Comparison of ENCODE assay signal across 27 cellular contexts in genomic region chr4:175298119-175298518, GRCh38.
DNase-seq lines count a peak whose midpoint lies in the region; ATAC-seq, FAIRE-seq and TF ChIP-seq lines count a peak whose summit lies in the region.
"Had no signal": no experiment of that assay in that cellular context is flagged by ENCODE, and none has a peak within 500 bp of the region (broad histone marks: within the 10 kb centered on the region; RNA-seq: fewer than 3 reads in every experiment).

No MANE protein-coding gene starts in this region.

- peak; percentile 91 for ATAC-seq in IMR-90 (ENCODE audit: low read depth)
- ATAC-seq: gastroesophageal sphincter; GM12878; naive thymus-derived CD8-positive, alpha-beta T cell; pancreas; stimulated activated naive B cell treated with anti-CD40 and anti-IgM and Interleukin-4, amounts not matched to agents 10 μg/mL and 1 μg/mL and 100 μg/mL, for 72 hours had no signal

- H3K4me3 ChIP-seq in IMR-90 (ENCODE audit: insufficient read depth, low read depth, low read length) (no peak overlapping the region), astrocyte (ENCODE audit: insufficient read depth, low read depth, low read length) (no peak overlapping the region), mesenchymal stem cell (ENCODE audit: insufficient read depth in 1 of 2, low read depth in 1 of 2, low read length in 2 of 2) (no peak overlapping the region), hepatocyte (no peak overlapping the region)
- H3K4me3 ChIP-seq: dorsolateral prefrontal cortex, gastroesophageal sphincter, GM12878, HAP-1, pancreas, sigmoid colon, SJCRH30 had no signal

- peaks cover 10% of the 10 kb centered on the region for H3K4me1 Mint-ChIP-seq in astrocyte (ENCODE audit: low read depth, unreplicated experiment)
- H3K4me1 Mint-ChIP-seq: naive thymus-derived CD8-positive, alpha-beta T cell; stimulated activated naive B cell treated with anti-CD40 and anti-IgM and Interleukin-4, amounts not matched to agents 10 μg/mL and 1 μg/mL and 100 μg/mL, for 72 hours had no signal

- H2BK5ac ChIP-seq in IMR-90 (ENCODE audit: low read depth, low read length, poor library complexity, severe bottlenecking) = peak overlapping the region; percentile 78
- no peak overlapping the region for H2BK5ac ChIP-seq in mesenchymal stem cell (ENCODE audit: low read depth, low read length, poor library complexity, severe bottlenecking)

- H3K27ac Mint-ChIP-seq in astrocyte (ENCODE audit: unreplicated experiment) = peak overlapping the region; percentile 43
- H3K27ac Mint-ChIP-seq: CD4-positive, alpha-beta T cell; naive thymus-derived CD8-positive, alpha-beta T cell; stimulated activated naive B cell treated with anti-CD40 and anti-IgM and Interleukin-4, amounts not matched to agents 10 μg/mL and 1 μg/mL and 100 μg/mL, for 72 hours had no signal

- TF ChIP-seq RAD21 in IMR-90 (IDR thresholded peaks at IDR 0.05; ENCODE audit: low read length) = no peak

- H3K14ac ChIP-seq in IMR-90 (replicated peaks; ENCODE audit: low read depth, low read length) (no peak overlapping the region), mesenchymal stem cell (ENCODE audit: low read length in 2 of 2) (no peak overlapping the region)

- no peak overlapping the region for H3K23ac ChIP-seq in IMR-90 (ENCODE audit: low read depth, low read length)
- H3K23ac ChIP-seq in mesenchymal stem cell (ENCODE audit: low read length in 2 of 2) = no peak overlapping the region

- TF ChIP-seq CTCF in IMR-90 (conservative IDR thresholded peaks at IDR 0.05; ENCODE audit: low read depth, low read length) (no peak; the same call in 1 of the 2 replicates), astrocyte (IDR thresholded peaks at IDR 0.05; ENCODE audit: insufficient read depth, low read depth, low read length) (no peak), hepatocyte (IDR thresholded peaks at IDR 0.05; ENCODE audit: poor library complexity) (no peak)

- dilution Hi-C loops in IMR-90 (cut with HindIII; ENCODE audit: low sequenced_read_pairs, unreplicated experiment) = no loop called here

- H3K4ac ChIP-seq in IMR-90 (ENCODE audit: low read depth, low read length) (peak overlapping the region; percentile 24; the same call in 1 of the 2 replicates), mesenchymal stem cell (ENCODE audit: low read depth in 1 of 2, low read length in 2 of 2) (no peak overlapping the region)

- H3K27ac ChIP-seq in IMR-90 (ENCODE audit: insufficient read depth, low read length) = no peak overlapping the region
- H3K27ac ChIP-seq in astrocyte (ENCODE audit: low read depth, low read length) = no peak overlapping the region
- H3K27ac ChIP-seq in mesenchymal stem cell (ENCODE audit: low read length, poor library complexity, severe bottlenecking) = no peak overlapping the region
- H3K27ac ChIP-seq in hepatocyte = no peak overlapping the region
- H3K27ac ChIP-seq: dorsolateral prefrontal cortex, gastroesophageal sphincter, pancreas, sigmoid colon, SJCRH30 had no signal

- FAIRE-seq in astrocyte (lab: Jason Lieb, UNC) = no peak
- FAIRE-seq: GM12878 had no signal

- peak overlapping the region in 1 of 2 experiments; percentile 71 for H2BK12ac ChIP-seq in mesenchymal stem cell (ENCODE audit: low read length in 2 of 2)

- H3K56ac ChIP-seq in IMR-90 (ENCODE audit: extremely low read depth, insufficient read depth, low read length) = no peak overlapping the region

- H3K27me3 ChIP-seq in IMR-90 (ENCODE audit: control insufficient read depth, insufficient read depth, low read length) = no peaks in the 10 kb centered on the region
- H3K27me3 ChIP-seq in astrocyte (ENCODE audit: insufficient read depth, low read length) = no peaks in the 10 kb centered on the region
- H3K27me3 ChIP-seq in mesenchymal stem cell (ENCODE audit: control insufficient read depth in 1 of 2, insufficient read depth in 1 of 2, low read length in 2 of 2) = no peaks in the 10 kb centered on the region
- no peaks in the 10 kb centered on the region for H3K27me3 ChIP-seq in hepatocyte
- H3K27me3 ChIP-seq: gastroesophageal sphincter, pancreas, sigmoid colon, SJCRH30 had no signal

- no peak overlapping the region; the same call in 1 of the 2 replicates for H4K91ac ChIP-seq in IMR-90 (ENCODE audit: insufficient read depth, low read depth, low read length)
- no peak overlapping the region for H4K91ac ChIP-seq in mesenchymal stem cell (ENCODE audit: low read length)

- H4K20me1 ChIP-seq in IMR-90 (ENCODE audit: insufficient read depth, low read length) (no peaks in the 10 kb centered on the region), astrocyte (ENCODE audit: insufficient read depth, low read length) (no peaks in the 10 kb centered on the region), hepatocyte (ENCODE audit: insufficient read depth, poor library complexity, severe bottlenecking) (no peaks in the 10 kb centered on the region)

- H2BK20ac ChIP-seq in IMR-90 (ENCODE audit: low read depth, low read length) = peak overlapping the region; percentile 39; the same call in 1 of the 2 replicates

- H2AFZ ChIP-seq in IMR-90 (replicated peaks; ENCODE audit: low read length, poor library complexity) (no peak overlapping the region), astrocyte (ENCODE audit: low read depth, low read length) (no peak overlapping the region), mesenchymal stem cell (ENCODE audit: low read depth, low read length) (no peak overlapping the region), hepatocyte (no peak overlapping the region)

- no peak overlapping the region for H2AK5ac ChIP-seq in IMR-90 (ENCODE audit: low read depth, low read length)
- no peak overlapping the region for H2AK5ac ChIP-seq in mesenchymal stem cell (ENCODE audit: low read length, severe bottlenecking)

- H3K79me1 ChIP-seq in IMR-90 (ENCODE audit: low read depth in 1 of 2, low read length in 2 of 2) (no peaks in the 10 kb centered on the region), mesenchymal stem cell (replicated peaks; ENCODE audit: low read length, poor library complexity, severe bottlenecking) (no peaks in the 10 kb centered on the region)

- in situ Hi-C loops in IMR-90 (cut with MboI; ENCODE audit: low sequenced_read_pairs) = no loop called here

- H3K9ac ChIP-seq in IMR-90 (ENCODE audit: low read depth, low read length) = no peak overlapping the region
- H3K9ac ChIP-seq in astrocyte (ENCODE audit: low read length) = no peak overlapping the region
- H3K9ac ChIP-seq in mesenchymal stem cell (ENCODE audit: low read length) = no peak overlapping the region

- peak overlapping the region; percentile 20; the same call in 1 of the 2 replicates for H3K4me2 ChIP-seq in IMR-90 (ENCODE audit: low read depth, low read length)
- H3K4me2 ChIP-seq in astrocyte (ENCODE audit: low read length) = no peak overlapping the region
- no peak overlapping the region for H3K4me2 ChIP-seq in mesenchymal stem cell (ENCODE audit: low read length, poor library complexity, severe bottlenecking)
- no peak overlapping the region for H3K4me2 ChIP-seq in hepatocyte

- H3K27me3 Mint-ChIP-seq in astrocyte (ENCODE audit: low read depth, unreplicated experiment) = no peaks in the 10 kb centered on the region
- H3K27me3 Mint-ChIP-seq: CD4-positive, alpha-beta T cell; naive thymus-derived CD8-positive, alpha-beta T cell; stimulated activated naive B cell treated with anti-CD40 and anti-IgM and Interleukin-4, amounts not matched to agents 10 μg/mL and 1 μg/mL and 100 μg/mL, for 72 hours had no signal

- no peaks in the 10 kb centered on the region for H3K79me2 ChIP-seq in astrocyte (ENCODE audit: insufficient read depth, low read length)
- H3K79me2 ChIP-seq in hepatocyte = no peaks in the 10 kb centered on the region

- TF ChIP-seq POLR2A in IMR-90 (IDR thresholded peaks at IDR 0.05; ENCODE audit: low read depth, low read length) = no peak

- peak overlapping the region; percentile 25; the same call in 1 of the 2 replicates for H2BK120ac ChIP-seq in IMR-90 (ENCODE audit: low read depth, low read length)
- no peak overlapping the region for H2BK120ac ChIP-seq in mesenchymal stem cell (ENCODE audit: low read depth, low read length)

- no peak overlapping the region for H3K4me3 Mint-ChIP-seq in astrocyte (ENCODE audit: unreplicated experiment)
- H3K4me3 Mint-ChIP-seq: CD4-positive, alpha-beta T cell; naive thymus-derived CD8-positive, alpha-beta T cell; stimulated activated naive B cell treated with anti-CD40 and anti-IgM and Interleukin-4, amounts not matched to agents 10 μg/mL and 1 μg/mL and 100 μg/mL, for 72 hours had no signal

- H3K9me3 Mint-ChIP-seq in astrocyte (ENCODE audit: unreplicated experiment) = no peaks in the 10 kb centered on the region

- H2BK15ac ChIP-seq in IMR-90 (ENCODE audit: low read depth, low read length) = no peak overlapping the region
- no peak overlapping the region for H2BK15ac ChIP-seq in mesenchymal stem cell (ENCODE audit: low read depth, poor library complexity, severe bottlenecking)

- H3K9me3 ChIP-seq in IMR-90 (ENCODE audit: control insufficient read depth, insufficient read depth, low read length) = no peaks in the 10 kb centered on the region; the same call in 1 of the 2 replicates
- H3K9me3 ChIP-seq in astrocyte (ENCODE audit: insufficient read depth, low read depth, low read length) = no peaks in the 10 kb centered on the region
- H3K9me3 ChIP-seq in mesenchymal stem cell (ENCODE audit: control insufficient read depth, low read length) = no peaks in the 10 kb centered on the region
- H3K9me3 ChIP-seq in hepatocyte (ENCODE audit: low read depth) = no peaks in the 10 kb centered on the region
- H3K9me3 ChIP-seq: gastroesophageal sphincter, HAP-1, pancreas, sigmoid colon, SJCRH30 had no signal

- no peaks in the 10 kb centered on the region for H3K9me1 ChIP-seq in IMR-90 (ENCODE audit: insufficient read depth, low read length)

- POLR2A ChIA-PET in IMR-90 (lab: Charles Lee; ENCODE audit: unreplicated experiment) = no interaction called here

- no peaks in the 10 kb centered on the region for H3K4me1 ChIP-seq in IMR-90 (ENCODE audit: control insufficient read depth, insufficient read depth, low read length)
- no peaks in the 10 kb centered on the region for H3K4me1 ChIP-seq in astrocyte (ENCODE audit: insufficient read depth, low read length)
- no peaks in the 10 kb centered on the region for H3K4me1 ChIP-seq in mesenchymal stem cell (ENCODE audit: control insufficient read depth, insufficient read depth, low read depth, low read length)
- no peaks in the 10 kb centered on the region for H3K4me1 ChIP-seq in hepatocyte (ENCODE audit: insufficient read depth)
- H3K4me1 ChIP-seq: gastroesophageal sphincter, HAP-1, pancreas, sigmoid colon, SJCRH30 had no signal

- H2AK9ac ChIP-seq in IMR-90 (replicated peaks; ENCODE audit: low read depth, low read length, poor library complexity) = no peak overlapping the region

- intact Hi-C loops in IMR-90 (cut with micrococcal nuclease) = no loop called here

- CTCF ChIA-PET in IMR-90 (lab: Yijun Ruan, JAX) = no interaction called here

- H3K9me2 ChIP-seq in hepatocyte (replicated peaks; ENCODE audit: insufficient read depth) = no peaks in the 10 kb centered on the region

- H3K18ac ChIP-seq in IMR-90 (ENCODE audit: low read depth, low read length) (peak overlapping the region; percentile 65; the same call in 1 of the 2 replicates), mesenchymal stem cell (ENCODE audit: low read depth in 1 of 2, low read length in 2 of 2) (no peak overlapping the region)

- BruUV-seq in IMR-90 (replicated peaks; lab: Mats Ljungman, UMichigan) = no TSS peak

- no peaks in the 10 kb centered on the region for H3K36me3 Mint-ChIP-seq in astrocyte (ENCODE audit: low read depth, unreplicated experiment)
- H3K36me3 Mint-ChIP-seq: naive thymus-derived CD8-positive, alpha-beta T cell; stimulated activated naive B cell treated with anti-CD40 and anti-IgM and Interleukin-4, amounts not matched to agents 10 μg/mL and 1 μg/mL and 100 μg/mL, for 72 hours had no signal

- no peak overlapping the region for H4K5ac ChIP-seq in IMR-90 (ENCODE audit: low read depth, low read length)

- DNase-seq in AG08396 (ENCODE audit: low spot score) (peak; percentile 6), IMR-90 (peak; percentile 74), astrocyte (ENCODE audit: low read depth) (peak; percentile 4), mesenchymal stem cell (peak; percentile 51), HK-2 (ENCODE audit: unreplicated experiment) (no peak), NCI-H146 (lab: John Stamatoyannopoulos, UW) (no peak), hepatocyte (ENCODE audit: low spot score) (no peak)
- no peak for DNase-seq in activated effector memory CD4-positive, alpha-beta T cell treated with Interleukin-2 at 50 U/mL for 16 hours
- DNase-seq: activated CD4-positive, alpha-beta T cell treated with anti-CD3 and anti-CD28 coated beads, Interleukin-2, amount 50 U/mL, for 1 hour; activated CD8-positive, alpha-beta memory T cell treated with anti-CD3 and anti-CD28 coated beads, Interleukin-2, amount 50 U/mL, for 48 hours; activated effector memory CD4-positive, alpha-beta T cell treated with anti-CD3 and anti-CD28 coated beads, Interleukin-2, amount 50 U/mL, for 16 hours; CD4-positive, alpha-beta T cell; central memory CD4-positive, alpha-beta T cell; DMS 273 treated with DMSO at 0.1 percent for 48 hours; dorsolateral prefrontal cortex; kidney; naive thymus-derived CD8-positive, alpha-beta T cell; NCI-H1417; NCI-H2171 treated with DMSO at 0.1 percent for 48 hours; NCI-H526 treated with DMSO at 0.1 percent for 48 hours; pancreas; sigmoid colon; SJCRH30; stimulated activated naive B cell treated with anti-CD40 and anti-IgM and Interleukin-4, amounts not matched to agents 10 μg/mL and 1 μg/mL and 100 μg/mL, for 72 hours had no signal

- no CpG with 5 or more reads among the region's 2 CpGs for WGBS in IMR-90 (ENCODE audit: extremely low coverage in 2 of 2, insufficient read length in 1 of 2), 2 experiments
- WGBS in mesenchymal stem cell = 18% methylated on average over 1 of the region's 2 CpGs
- WGBS in hepatocyte (ENCODE audit: low lambda C conversion rate, missing lambda C conversion rate) = 76% methylated on average over 2 of the region's 2 CpGs

- peak overlapping the region in 1 of 2 experiments; percentile 41; a peak in 1 of 4 replicates for H4K8ac ChIP-seq in IMR-90 (ENCODE audit: low read depth in 2 of 2, low read length in 2 of 2)
- no peak overlapping the region for H4K8ac ChIP-seq in mesenchymal stem cell (ENCODE audit: low read length)

- H3K36me3 ChIP-seq in IMR-90 (ENCODE audit: control insufficient read depth, insufficient read depth, low read length) = no peaks in the 10 kb centered on the region
- H3K36me3 ChIP-seq in astrocyte (ENCODE audit: insufficient read depth, low read length) = no peaks in the 10 kb centered on the region
- H3K36me3 ChIP-seq in mesenchymal stem cell (ENCODE audit: control insufficient read depth in 1 of 2, insufficient read depth in 2 of 2, low read depth in 1 of 2, low read length in 2 of 2) = no peaks in the 10 kb centered on the region
- no peaks in the 10 kb centered on the region for H3K36me3 ChIP-seq in hepatocyte (replicated peaks; ENCODE audit: insufficient read depth, low read depth)
- H3K36me3 ChIP-seq: gastroesophageal sphincter, HAP-1, pancreas, sigmoid colon, SJCRH30 had no signal

Comparison
In these comparisons a context has a peak if more than half of its experiments do, and no peak if none do; other contexts are left out.
1. DNase-seq: peak in AG08396 (single experiment), IMR-90 (single experiment), astrocyte (single experiment) and mesenchymal stem cell (single experiment); none in HK-2 (single experiment), activated effector memory CD4-positive, alpha-beta T cell treated with Interleukin-2 at 50 U/mL for 16 hours (single experiment), NCI-H146 (single experiment) and hepatocyte (single experiment).